ENCODE assay signal across 18 cellular contexts in the genomic region with DNA sequence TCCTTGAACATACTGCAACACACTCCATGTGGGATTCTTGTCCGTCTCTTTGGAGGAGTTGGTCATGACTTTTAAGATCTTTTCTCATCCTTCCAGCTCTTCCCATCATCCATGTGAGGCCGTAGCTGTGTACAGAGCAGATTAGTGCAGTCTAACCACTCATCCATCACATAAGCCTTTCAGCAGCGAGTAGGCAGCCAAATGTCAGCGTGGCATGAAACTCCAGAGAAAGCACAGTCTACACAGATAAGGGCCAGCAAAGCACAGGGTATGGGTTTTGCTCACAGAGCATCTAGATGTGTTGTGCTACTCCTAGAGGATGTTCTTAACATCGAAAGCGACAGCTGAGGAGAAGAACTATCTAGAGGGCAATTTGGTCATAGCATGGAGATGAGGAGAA. TPM values are rescaled to one million over a fixed set of nuclear protein-coding genes. Genes with fewer than 3 reads are reported as not detected.
DNase-seq lines count a peak whose midpoint lies in the region; ATAC-seq and TF ChIP-seq lines count a peak whose summit lies in the region.
"Had no signal": no experiment of that assay in that cellular context is flagged by ENCODE, and none has a peak within 500 bp of the region (broad histone marks: within the 10 kb centered on the region; RNA-seq: fewer than 3 reads in every experiment).

No MANE protein-coding gene starts in this region.

- TF ChIP-seq CTCF in spleen (IDR thresholded peaks at IDR 0.05 in 8 of 11, conservative IDR thresholded peaks at IDR 0.05 in 3 of 11) (no peak), smooth muscle cell (IDR thresholded peaks at IDR 0.05; ENCODE audit: borderline replicate concordance, insufficient read depth, poor library complexity, severe bottlenecking) (no peak)

- H3K79me2 ChIP-seq in smooth muscle cell (ENCODE audit: low read depth) = no peaks in the 10 kb centered on the region

- no peaks in the 10 kb centered on the region for H3K36me3 ChIP-seq in spleen
- H3K36me3 ChIP-seq in smooth muscle cell (ENCODE audit: low read depth) = no peaks in the 10 kb centered on the region
- H3K36me3 ChIP-seq: BLaER1 had no signal

- no peak overlapping the region for H3K9ac ChIP-seq in smooth muscle cell (ENCODE audit: low read depth)
- H3K9ac ChIP-seq: BLaER1 had no signal

- H3K9me3 ChIP-seq in spleen (no peaks in the 10 kb centered on the region), smooth muscle cell (replicated peaks; ENCODE audit: low read depth) (no peaks in the 10 kb centered on the region)
- H3K9me3 ChIP-seq: A549, BLaER1 had no signal

- no peak overlapping the region for H2AFZ ChIP-seq in smooth muscle cell (ENCODE audit: low read depth)

- H3K27ac ChIP-seq in spleen = no peak overlapping the region
- no peak overlapping the region for H3K27ac ChIP-seq in smooth muscle cell (ENCODE audit: low read depth)
- H3K27ac ChIP-seq: A549, BLaER1 had no signal

- H3K4me1 ChIP-seq in spleen (peaks cover 9 to 22% (median 18%) of the 10 kb centered on the region in 6 donors), smooth muscle cell (ENCODE audit: low read depth) (peaks cover 13% of the 10 kb centered on the region)
- H3K4me1 ChIP-seq: A549 had no signal

- no peaks in the 10 kb centered on the region for H3F3A ChIP-seq in smooth muscle cell (ENCODE audit: low read depth)

- ATAC-seq in left cardiac atrium (peak; percentile 65 to 68), GM21390 (IDR thresholded peaks at IDR 0.05; ENCODE audit: unreplicated experiment) (no peak)
- ATAC-seq: A549, PC-3 had no signal

- H3K4me3 ChIP-seq in spleen (no peak overlapping the region), smooth muscle cell (no peak overlapping the region)
- H3K4me3 ChIP-seq: A549, BLaER1 had no signal

- H3K27me3 ChIP-seq in spleen (replicated peaks in 1 of 7) = peaks cover 0 to 14% (median 0%) of the 10 kb centered on the region in 7 donors
- peaks cover 8% of the 10 kb centered on the region for H3K27me3 ChIP-seq in smooth muscle cell (ENCODE audit: low read depth)
- H3K27me3 ChIP-seq: BLaER1 had no signal

- WGBS in spleen, 5 donors = 73 to 90% (median 89%) methylated on average over 6 of the region's 6 CpGs
- WGBS in smooth muscle cell (ENCODE audit: low lambda C conversion rate) = 39% methylated on average over 6 of the region's 6 CpGs

- TF ChIP-seq POLR2A in spleen (IDR thresholded peaks at IDR 0.05) = no peak

- intact Hi-C loops in left cardiac atrium (cut with DNase I) (loop anchor here (5.0 kb wide), 1 partner anchor 596 kb away; no protein-coding TSS in a partner anchor), spleen (cut with DNase I; ENCODE audit: low total_unique reads) (loop anchor here (5.0 to 10.0 kb wide), 2 partner anchors 316 to 598 kb away; no protein-coding TSS in a partner anchor)

- H4K20me1 ChIP-seq in smooth muscle cell (ENCODE audit: low read depth) = no peaks in the 10 kb centered on the region
- H4K20me1 ChIP-seq: BLaER1 had no signal

- H3K4me2 ChIP-seq in smooth muscle cell = no peak overlapping the region
- H3K4me2 ChIP-seq: A549, BLaER1 had no signal

- DNase-seq in DMS 273 treated with DMSO at 0.1 percent for 48 hours (lab: John Stamatoyannopoulos, UW) (peak; percentile 81), NCI-H2171 treated with DMSO at 0.1 percent for 48 hours (lab: John Stamatoyannopoulos, UW) (peak; percentile 84), amniotic epithelial cell (ENCODE audit: low read depth) (peak; percentile 95), left cardiac atrium (no peak), spleen (no peak), SKM-1 (lab: John Stamatoyannopoulos, UW; ENCODE audit: unreplicated experiment) (no peak), smooth muscle cell (lab: John Stamatoyannopoulos, UW; ENCODE audit: unreplicated experiment) (no peak)
- DNase-seq: CD4-positive, alpha-beta memory T cell; DMS53; EL; NCI-H1105 treated with DMSO at 0.1 percent for 48 hours; NCI-H187 treated with DMSO at 0.1 percent for 48 hours; PC-3; RPMI8226 had no signal

RNA-seq across cellular contexts. Expression of gene NPVF, which starts 28.1 kb away (rescaled TPM):
- not detected for total RNA-seq in left cardiac atrium
- not detected for total RNA-seq in spleen
- polyA plus RNA-seq in spleen = not detected
- not detected in 2 replicates for total RNA-seq in smooth muscle cell
- polyA plus RNA-seq in smooth muscle cell = not detected in 2 replicates
- total RNA-seq: CD4-positive, alpha-beta memory T cell; NCI-H460; PC-3 had no signal
- polyA plus RNA-seq: A549; CD4-positive, alpha-beta memory T cell had no signal

Comparison
In these comparisons a context has a peak if more than half of its experiments do, and no peak if none do; other contexts are left out.
1. DNase-seq: peak in DMS 273 treated with DMSO at 0.1 percent for 48 hours (single experiment), NCI-H2171 treated with DMSO at 0.1 percent for 48 hours (single experiment) and amniotic epithelial cell (single experiment); none in left cardiac atrium (single experiment), spleen (single experiment), SKM-1 (single experiment) and smooth muscle cell (single experiment).